Comparison of ENCODE assay signal across 29 cellular contexts in genomic region chr21:46434322-46434958, GRCh38. TPM values are rescaled to one million over a fixed set of nuclear protein-coding genes. Genes with fewer than 3 reads are reported as not detected.
A peak's percentile ranks its signal among the peaks of the same experiment; 100 is the strongest.
DNase-seq lines count a peak whose midpoint lies in the region; ATAC-seq, FAIRE-seq and TF ChIP-seq lines count a peak whose summit lies in the region.
"Had no signal": no experiment of that assay in that cellular context is flagged by ENCODE, and none has a peak within 500 bp of the region (broad histone marks: within the 10 kb centered on the region; RNA-seq: fewer than 3 reads in every experiment).

No MANE protein-coding gene starts in this region.

- H3K4me1 ChIP-seq in CD8-positive, alpha-beta T cell (ENCODE audit: insufficient read depth, low read length), result peaks cover 28% of the 10 kb centered on the region
- H3K4me1 ChIP-seq in HCT116 (ENCODE audit: control insufficient read depth in 1 of 2, insufficient read depth in 2 of 2, low read length in 2 of 2) (no peaks in the 10 kb centered on the region), neural progenitor cell (no peaks in the 10 kb centered on the region)
- H3K4me1 ChIP-seq: ascending aorta, BE2C, esophagus squamous epithelium, foreskin keratinocyte, heart right ventricle, lower lobe of right lung, uterus had no signal

- TF ChIP-seq RAD21 in HCT116 (IDR thresholded peaks at IDR 0.05; ENCODE audit: low read depth), result no peak

- no peak overlapping the region for H3K27ac ChIP-seq in CD8-positive, alpha-beta T cell (ENCODE audit: low read depth, low read length)
- H3K27ac ChIP-seq in HCT116 (ENCODE audit: low read depth, low read length) (no peak overlapping the region), dorsolateral prefrontal cortex (peak overlapping the region in 38 of 59 donors; percentile 12 to 81 (median 50)), neural progenitor cell (no peak overlapping the region)
- H3K27ac ChIP-seq: ascending aorta, esophagus squamous epithelium, foreskin keratinocyte, heart right ventricle, lower lobe of right lung, PC-9, thoracic aorta, uterus had no signal

- H3K9me3 ChIP-seq in CD8-positive, alpha-beta T cell (ENCODE audit: low read length), result no peaks in the 10 kb centered on the region
- H3K9me3 ChIP-seq in HCT116 (ENCODE audit: control insufficient read depth in 1 of 2, insufficient read depth in 1 of 2, low read depth in 1 of 2, low read length in 2 of 2), result no peaks in the 10 kb centered on the region
- H3K9me3 ChIP-seq in neural progenitor cell (ENCODE audit: low read depth), result no peaks in the 10 kb centered on the region
- H3K9me3 ChIP-seq: ascending aorta, BE2C, esophagus squamous epithelium, heart right ventricle, lower lobe of right lung, thoracic aorta, uterus had no signal

- RAD21 ChIA-PET in HCT116 (lab: Charles Lee; ENCODE audit: low non-redundant PET in 1 of 2, low total read pairs in 2 of 2, uncharacterized antibody in 2 of 2, unreplicated experiment in 2 of 2), result no interaction called here

- H3K9me3 Mint-ChIP-seq in CD8-positive, alpha-beta T cell, result no peaks in the 10 kb centered on the region
- no peaks in the 10 kb centered on the region for H3K9me3 Mint-ChIP-seq in neural progenitor cell
- H3K9me3 Mint-ChIP-seq: activated naive CD4-positive, alpha-beta T cell treated with anti-CD3 and anti-CD28 coated beads, Interleukin-2, amount 50 U/mL, for 72 hours; natural killer cell; stimulated activated naive B cell treated with anti-CD40 and anti-IgM and Interleukin-4, amounts not matched to agents 10 μg/mL and 1 μg/mL and 100 μg/mL, for 72 hours had no signal

- peaks cover 27% of the 10 kb centered on the region for H3K4me1 Mint-ChIP-seq in CD8-positive, alpha-beta T cell (ENCODE audit: low read depth)
- peaks cover 7% of the 10 kb centered on the region for H3K4me1 Mint-ChIP-seq in neural progenitor cell

- no peak overlapping the region for H3K4me2 ChIP-seq in HCT116 (ENCODE audit: low read length)
- H3K4me2 ChIP-seq in neural progenitor cell, result no peak overlapping the region
- H3K4me2 ChIP-seq: PC-9 had no signal

- TF ChIP-seq CTCF in CD8-positive, alpha-beta T cell (IDR thresholded peaks at IDR 0.05), result no peak
- TF ChIP-seq CTCF in HCT116 (IDR thresholded peaks at IDR 0.05 in 2 of 3, conservative IDR thresholded peaks at IDR 0.05 in 1 of 3; ENCODE audit: borderline replicate concordance in 1 of 3, insufficient read depth in 1 of 3, low read depth in 2 of 3, low read length in 2 of 3) (no peak), dorsolateral prefrontal cortex (IDR thresholded peaks at IDR 0.05 in 54 of 56, conservative IDR thresholded peaks at IDR 0.05 in 2 of 56; ENCODE audit: low read depth in 1 of 56, partially characterized antibody in 56 of 56) (peak in 9 of 56 donors; percentile 4 to 47 (median 29)), neural progenitor cell (IDR thresholded peaks at IDR 0.05) (no peak)

- H3K27ac Mint-ChIP-seq in CD8-positive, alpha-beta T cell, result peak overlapping the region; percentile 55
- peak overlapping the region; percentile 37 for H3K27ac Mint-ChIP-seq in neural progenitor cell
- H3K27ac Mint-ChIP-seq: natural killer cell; stimulated activated naive B cell treated with anti-CD40 and anti-IgM and Interleukin-4, amounts not matched to agents 10 μg/mL and 1 μg/mL and 100 μg/mL, for 72 hours had no signal

- POLR2A ChIA-PET in CD8-positive, alpha-beta T cell (lab: Charles Lee), result interaction anchor here (1.5 kb wide), 1 partner anchor 10 kb away, joined by 4 read pairs; no protein-coding TSS in a partner anchor
- POLR2A ChIA-PET in HCT116 (lab: Charles Lee), result no interaction called here

- CTCF ChIA-PET in CD8-positive, alpha-beta T cell (lab: Charles Lee), result interaction anchor here (0.7 to 1.3 kb wide), 2 partner anchors 10 to 30 kb away, joined by 3 read pairs; no protein-coding TSS in a partner anchor
- CTCF ChIA-PET in HCT116 (lab: Charles Lee), result no interaction called here

- no peaks in the 10 kb centered on the region for H3K27me3 Mint-ChIP-seq in CD8-positive, alpha-beta T cell (ENCODE audit: low read depth)
- peaks cover 3% of the 10 kb centered on the region for H3K27me3 Mint-ChIP-seq in neural progenitor cell (ENCODE audit: insufficient read depth, low read depth)
- H3K27me3 Mint-ChIP-seq: stimulated activated naive B cell treated with anti-CD40 and anti-IgM and Interleukin-4, amounts not matched to agents 10 μg/mL and 1 μg/mL and 100 μg/mL, for 72 hours had no signal

- FAIRE-seq in H54 (lab: Jason Lieb, UNC), result no peak
- FAIRE-seq: colon, GM12878 had no signal

- peaks cover 78% of the 10 kb centered on the region for H3K36me3 Mint-ChIP-seq in CD8-positive, alpha-beta T cell
- peaks cover 34% of the 10 kb centered on the region for H3K36me3 Mint-ChIP-seq in neural progenitor cell

- intact Hi-C loops in CD8-positive, alpha-beta T cell (cut with DNase I, micrococcal nuclease), result loop anchor here in 1 of 2 experiments (5.0 kb wide), 1 partner anchor 112 kb away; the partner anchor contains the start of genes C21orf58 and PCNT
- intact Hi-C loops in HCT116 (cut with micrococcal nuclease) (no loop called here), dorsolateral prefrontal cortex (cut with DNase I) (no loop called here)

- DNase-seq in CD8-positive, alpha-beta T cell, result no peak
- DNase-seq in HCT116 (ENCODE audit: low read depth, low spot score), result no peak
- DNase-seq in dorsolateral prefrontal cortex, result no peak
- no peak for DNase-seq in neural progenitor cell (ENCODE audit: low spot score)
- DNase-seq in H54 (ENCODE audit: insufficient read length, low spot score), result no peak
- no peak for DNase-seq in ecto neural progenitor cell (ENCODE audit: low spot score)
- DNase-seq: activated CD8-positive, alpha-beta memory T cell treated with anti-CD3 and anti-CD28 coated beads, Interleukin-2, amount 50 U/mL, for 48 hours; BE2C; esophagus squamous epithelium; foreskin keratinocyte; heart right ventricle; Kasumi-1; kidney glomerular epithelial cell; lower lobe of right lung; MV-4-11; natural killer cell; NCI-H1436 treated with DMSO at 0.1 percent for 48 hours; NCI-H2107; PC-9; SHP77; stimulated activated naive B cell treated with anti-CD40 and anti-IgM and Interleukin-4, amounts not matched to agents 10 μg/mL and 1 μg/mL and 100 μg/mL, for 72 hours; T-helper 2 cell; uterus had no signal

- H2AFZ ChIP-seq in HCT116 (ENCODE audit: low read depth, low read length, poor library complexity, severe bottlenecking) (no peak overlapping the region), neural progenitor cell (replicated peaks) (no peak overlapping the region)
- H2AFZ ChIP-seq: PC-9 had no signal

- H3K4me3 ChIP-seq in CD8-positive, alpha-beta T cell (ENCODE audit: low read depth, low read length), result no peak overlapping the region
- no peak overlapping the region for H3K4me3 ChIP-seq in HCT116 (replicated peaks in 1 of 2; ENCODE audit: low read depth in 1 of 2, low read length in 2 of 2)
- H3K4me3 ChIP-seq in dorsolateral prefrontal cortex, result no peak overlapping the region
- no peak overlapping the region for H3K4me3 ChIP-seq in neural progenitor cell
- H3K4me3 ChIP-seq: ascending aorta, esophagus squamous epithelium, GM12878, heart right ventricle, lower lobe of right lung, PC-9, thoracic aorta, uterus had no signal

- no TSS peak for BruUV-seq in HCT116 (replicated peaks; lab: Mats Ljungman, UMichigan)

- H3K9me2 ChIP-seq in HCT116 (ENCODE audit: insufficient read depth), result no peaks in the 10 kb centered on the region

- no peaks in the 10 kb centered on the region for H3K79me2 ChIP-seq in HCT116 (ENCODE audit: insufficient read depth, low read length)
- no peaks in the 10 kb centered on the region for H3K79me2 ChIP-seq in neural progenitor cell (ENCODE audit: low read depth)

- H3K36me3 ChIP-seq in CD8-positive, alpha-beta T cell (ENCODE audit: insufficient read depth, low read length), result peaks cover 15% of the 10 kb centered on the region
- H3K36me3 ChIP-seq in HCT116 (ENCODE audit: control insufficient read depth in 1 of 2, insufficient read depth in 2 of 2, low read length in 2 of 2), result peaks cover 16 to 18% of the 10 kb centered on the region in 2 experiments; a peak in 3 of 4 replicates
- H3K36me3 ChIP-seq in neural progenitor cell, result no peaks in the 10 kb centered on the region
- H3K36me3 ChIP-seq: uterus had no signal

- ATAC-seq in CD8-positive, alpha-beta T cell, result no peak
- ATAC-seq in HCT116 (peak; percentile 12; the same call in 1 of the 2 replicates), esophagus mucosa (no peak)
- ATAC-seq: foreskin keratinocyte; GM12878; natural killer cell; stimulated activated naive B cell treated with anti-CD40 and anti-IgM and Interleukin-4, amounts not matched to agents 10 μg/mL and 1 μg/mL and 100 μg/mL, for 72 hours had no signal

- H3K4me3 Mint-ChIP-seq in CD8-positive, alpha-beta T cell, result no peak overlapping the region
- no peak overlapping the region for H3K4me3 Mint-ChIP-seq in neural progenitor cell
- H3K4me3 Mint-ChIP-seq: natural killer cell; stimulated activated naive B cell treated with anti-CD40 and anti-IgM and Interleukin-4, amounts not matched to agents 10 μg/mL and 1 μg/mL and 100 μg/mL, for 72 hours had no signal

- no peaks in the 10 kb centered on the region for H3F3A ChIP-seq in neural progenitor cell (ENCODE audit: low read depth)

- no peaks in the 10 kb centered on the region for H4K20me1 ChIP-seq in HCT116 (ENCODE audit: insufficient read depth)
- no peaks in the 10 kb centered on the region for H4K20me1 ChIP-seq in neural progenitor cell (ENCODE audit: low read depth)

- TF ChIP-seq POLR2A in HCT116 (IDR thresholded peaks at IDR 0.05; ENCODE audit: borderline replicate concordance, extremely low read depth, insufficient read depth, insufficient read length), result no peak
- TF ChIP-seq POLR2A in H54 (IDR thresholded peaks at IDR 0.05; ENCODE audit: low read depth, low read length), result no peak

- H3K27me3 ChIP-seq in CD8-positive, alpha-beta T cell (ENCODE audit: insufficient read depth, low read length), result no peaks in the 10 kb centered on the region
- no peaks in the 10 kb centered on the region for H3K27me3 ChIP-seq in HCT116 (ENCODE audit: insufficient read depth, low read length)
- H3K27me3 ChIP-seq in dorsolateral prefrontal cortex, result no peaks in the 10 kb centered on the region
- H3K27me3 ChIP-seq in neural progenitor cell, result no peaks in the 10 kb centered on the region
- H3K27me3 ChIP-seq: ascending aorta, BE2C, esophagus squamous epithelium, foreskin keratinocyte, heart right ventricle, uterus had no signal

- H3K9ac ChIP-seq in HCT116 (ENCODE audit: low read length) (no peak overlapping the region), neural progenitor cell (no peak overlapping the region)

TF ChIP-seq in HCT116, 20 proteins besides CTCF, POLR2A, EP300 and RAD21 (continues in another document):
- no peak for TF ChIP-seq SIN3A (IDR thresholded peaks at IDR 0.05; ENCODE audit: low read depth)
- no peak for TF ChIP-seq ELF1 (IDR thresholded peaks at IDR 0.05; ENCODE audit: borderline replicate concordance, low read depth)

RNA-seq across cellular contexts. Expression of gene DIP2A, which starts 24.3 kb away (rescaled TPM):
- total RNA-seq in CD8-positive, alpha-beta T cell, result 10 to 100 TPM; 59.5 to 62.3 TPM
- total RNA-seq in HCT116 (2021; ENCODE audit: unreplicated experiment) (39.9 TPM), dorsolateral prefrontal cortex (100 to 1,000 TPM in 1 of 120 experiments, 10 to 100 TPM in 119; 39.7 to 104 (median 66.4) TPM), neural progenitor cell (ENCODE audit: low replicate concordance) (50.7 and 54.1 TPM in 2 replicates), esophagus mucosa (25.5 TPM)
- 23.9 and 28.0 TPM in 2 replicates for polyA plus RNA-seq in HCT116 (2012)

Comparison
In these comparisons a context has a peak if more than half of its experiments do, and no peak if none do; other contexts are left out.
1. H3K27ac ChIP-seq: peak in dorsolateral prefrontal cortex (38 of 59); none in CD8-positive, alpha-beta T cell (single experiment), HCT116 (single experiment) and neural progenitor cell (single experiment).